In the genomic region with DNA sequence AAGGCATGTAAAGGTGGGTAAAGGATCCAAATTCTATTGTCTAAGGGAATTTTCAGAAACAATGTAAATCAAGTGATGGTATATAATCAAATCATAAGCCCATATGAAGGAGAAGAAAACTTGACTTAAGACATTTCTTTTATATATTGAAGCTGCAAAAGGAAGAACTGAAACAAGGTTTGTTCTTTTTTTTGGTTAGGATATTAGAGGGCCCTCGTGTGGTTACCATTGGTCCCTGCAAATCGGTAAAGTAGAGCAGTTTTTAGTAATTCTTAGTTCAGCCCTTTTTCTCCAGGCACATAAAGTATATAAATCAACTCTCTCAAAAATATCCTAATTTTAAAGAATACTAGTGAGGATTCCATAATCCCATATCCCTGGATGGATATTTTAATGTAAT, we compare ENCODE assay signal across 8 cellular contexts.
DNase-seq lines count a peak whose midpoint lies in the region; ATAC-seq, FAIRE-seq and TF ChIP-seq lines count a peak whose summit lies in the region.

No MANE protein-coding gene starts in this region.

- H3K27ac ChIP-seq in OCI-LY1 (ENCODE audit: low read depth, low read length, poor library complexity, severe bottlenecking) (peak overlapping the region; percentile 79), colonic mucosa (peak overlapping the region; percentile 69), osteoblast (ENCODE audit: low read depth, low read length) (peak overlapping the region; percentile 69)

- TF ChIP-seq CTCF in GM13976 (IDR thresholded peaks at IDR 0.05; ENCODE audit: borderline replicate concordance, control extremely low read depth, extremely low read depth, insufficient read depth, missing control alignments) = peak; percentile 41
- TF ChIP-seq CTCF in OCI-LY1 (IDR thresholded peaks at IDR 0.05; ENCODE audit: low read length) = peak; percentile 82
- peak; percentile 43 for TF ChIP-seq CTCF in colonic mucosa (IDR thresholded peaks at IDR 0.05)
- peak; percentile 66 for TF ChIP-seq CTCF in osteoblast (IDR thresholded peaks at IDR 0.05; ENCODE audit: extremely low read depth, low read depth, low read length)

- no peaks in the 10 kb centered on the region for H3K9me2 ChIP-seq in OCI-LY1 (ENCODE audit: low read depth, low read length)

- intact Hi-C loops in colonic mucosa (cut with DNase I) = loop anchor here (5.0 to 10.0 kb wide), 2 partner anchors 122 to 200 kb away; no protein-coding TSS in a partner anchor

- H3K27me3 ChIP-seq in OCI-LY1 (ENCODE audit: insufficient read depth, low read length) (no peaks in the 10 kb centered on the region), colonic mucosa (no peaks in the 10 kb centered on the region), osteoblast (ENCODE audit: insufficient read depth, low read length) (no peaks in the 10 kb centered on the region)

- ATAC-seq in GM18870 (IDR thresholded peaks at IDR 0.05; ENCODE audit: unreplicated experiment) (no peak), HG03520 (IDR thresholded peaks at IDR 0.05; ENCODE audit: unreplicated experiment) (no peak)

- peak; percentile 84 for FAIRE-seq in A204.1 (lab: Jason Lieb, UNC)

- no peak overlapping the region for H3K4me3 ChIP-seq in OCI-LY1 (ENCODE audit: low read depth, low read length, poor library complexity, severe bottlenecking)
- no peak overlapping the region for H3K4me3 ChIP-seq in colonic mucosa
- H3K4me3 ChIP-seq in osteoblast (ENCODE audit: insufficient read depth, low read length) = no peak overlapping the region

- no peaks in the 10 kb centered on the region for H3K36me3 ChIP-seq in OCI-LY1 (ENCODE audit: insufficient read depth, low read length)
- no peaks in the 10 kb centered on the region for H3K36me3 ChIP-seq in colonic mucosa
- H3K36me3 ChIP-seq in osteoblast (ENCODE audit: insufficient read depth, low read length) = no peaks in the 10 kb centered on the region

- H2AFZ ChIP-seq in OCI-LY1 (ENCODE audit: low read length) (no peak overlapping the region), osteoblast (ENCODE audit: low read length) (no peak overlapping the region)

- 0 out of 2 replicates have a peak overlapping the region, but pooled peaks have one; percentile 50 for H3K4me2 ChIP-seq in OCI-LY1 (ENCODE audit: low read length)
- H3K4me2 ChIP-seq in osteoblast (ENCODE audit: insufficient read depth, low read length) = peak overlapping the region; percentile 71

- H3K9ac ChIP-seq in OCI-LY1 (ENCODE audit: low read length) (no peak overlapping the region), colonic mucosa (ENCODE audit: low read depth in 2 of 2, low read length in 2 of 2) (no peak overlapping the region)

- H3K79me2 ChIP-seq in OCI-LY1 (ENCODE audit: insufficient read depth, low read length) (no peaks in the 10 kb centered on the region), osteoblast (ENCODE audit: insufficient read depth, low read length) (peaks cover 22% of the 10 kb centered on the region)

- H3K4me1 ChIP-seq in OCI-LY1 (ENCODE audit: insufficient read depth, low read length, severe bottlenecking) (peaks cover 50% of the 10 kb centered on the region), colonic mucosa (peaks cover 6% of the 10 kb centered on the region), osteoblast (ENCODE audit: insufficient read depth, low read length) (peaks cover 49% of the 10 kb centered on the region)

- peaks cover 19% of the 10 kb centered on the region for H3F3A ChIP-seq in OCI-LY1 (ENCODE audit: insufficient read depth, low read length)

- in situ Hi-C loops in GM13976 (cut with MboI; ENCODE audit: low sequenced_read_pairs, unreplicated experiment) = loop anchor here (10.0 kb wide), 2 partner anchors 102 to 192 kb away; partner anchors contain the start of gene STK17B

- no peaks in the 10 kb centered on the region for H4K20me1 ChIP-seq in OCI-LY1 (ENCODE audit: insufficient read depth, low read length)
- H4K20me1 ChIP-seq in osteoblast (ENCODE audit: insufficient read depth, low read length) = no peaks in the 10 kb centered on the region

- H3K9me3 ChIP-seq in OCI-LY1 (ENCODE audit: low read length) (no peaks in the 10 kb centered on the region), colonic mucosa (no peaks in the 10 kb centered on the region), osteoblast (ENCODE audit: low read depth, low read length) (no peaks in the 10 kb centered on the region)

- DNase-seq in GM13976 (ENCODE audit: low spot score) (peak; percentile 57), colonic mucosa (no peak), osteoblast (ENCODE audit: insufficient read length, low spot score, missing footprints) (no peak), NCI-H2029 (lab: John Stamatoyannopoulos, UW) (no peak)
